In the genomic region with DNA sequence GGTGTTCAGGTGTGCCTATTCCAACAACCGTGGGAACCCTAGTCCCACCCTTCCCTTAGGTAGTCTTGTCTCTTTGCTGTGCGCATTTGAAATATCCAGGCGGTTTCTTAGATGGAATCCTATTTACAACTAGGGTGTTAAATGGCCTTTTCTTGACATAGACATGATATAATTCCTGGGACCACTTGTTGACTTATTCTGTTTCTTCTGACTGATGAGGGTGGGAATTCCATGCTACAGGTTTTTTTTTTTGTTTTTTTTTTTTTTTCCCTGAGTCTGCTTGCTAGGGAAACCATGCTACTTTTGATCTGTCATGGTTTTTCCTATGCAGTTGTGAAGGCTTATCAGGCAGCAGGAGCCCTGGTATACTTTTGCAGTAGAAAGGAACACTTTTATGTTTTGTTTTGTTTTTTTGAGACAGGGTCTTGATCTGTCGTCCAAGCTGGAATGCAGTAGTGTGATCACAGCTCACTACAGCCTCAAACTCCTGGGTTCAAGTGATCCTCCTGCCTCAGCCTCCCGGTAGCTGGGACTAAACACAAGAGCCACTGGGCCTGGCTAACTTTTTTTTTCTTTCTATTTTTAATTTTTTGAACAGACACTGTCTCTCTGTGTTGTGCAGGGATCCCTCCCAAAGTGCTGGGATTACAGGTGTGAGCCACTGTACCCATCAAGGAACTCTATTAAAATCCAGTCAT, we compare ENCODE assay signal across 8 cellular contexts. TPM values are rescaled to one million over a fixed set of nuclear protein-coding genes. Genes with fewer than 3 reads are reported as not detected.
A peak's percentile ranks its signal among the peaks of the same experiment; 100 is the strongest.
DNase-seq lines count a peak whose midpoint lies in the region; ATAC-seq and TF ChIP-seq lines count a peak whose summit lies in the region.

No MANE protein-coding gene starts in this region.

- H2AFZ ChIP-seq in MM.1S (ENCODE audit: low read length): no peak overlapping the region

- peaks cover 4 to 25% of the 10 kb centered on the region in 2 donors for H3K36me3 Mint-ChIP-seq in CD4-positive, alpha-beta memory T cell
- no peaks in the 10 kb centered on the region for H3K36me3 Mint-ChIP-seq in osteocyte (ENCODE audit: unreplicated experiment)

- no peaks in the 10 kb centered on the region for H3K27me3 Mint-ChIP-seq in CD4-positive, alpha-beta memory T cell
- H3K27me3 Mint-ChIP-seq in osteocyte (ENCODE audit: unreplicated experiment): no peaks in the 10 kb centered on the region

- H3F3A ChIP-seq in MM.1S (ENCODE audit: insufficient read depth, low read length): peaks cover 66% of the 10 kb centered on the region

- no peak for DNase-seq in CD4-positive, alpha-beta memory T cell
- DNase-seq in MM.1S: no peak
- DNase-seq in osteocyte (ENCODE audit: extremely low spot score, unreplicated experiment): no peak
- no peak for DNase-seq in AG20443 (ENCODE audit: low spot score)

- POLR2A ChIA-PET in CD4-positive, alpha-beta memory T cell (lab: Charles Lee; ENCODE audit: partially characterized antibody): interaction anchor here (0.6 to 9.1 kb wide), 19 partner anchors 7 to 236 kb away, joined by 3 to 659 read pairs (median 14); partner anchors contain the start of genes RHOG and RRM1

- H3K9me3 Mint-ChIP-seq in CD4-positive, alpha-beta memory T cell: peaks cover 0 to 2% (median 0%) of the 10 kb centered on the region in 8 donors
- no peaks in the 10 kb centered on the region for H3K9me3 Mint-ChIP-seq in osteocyte (ENCODE audit: unreplicated experiment)

- H3K27ac Mint-ChIP-seq in CD4-positive, alpha-beta memory T cell: peak overlapping the region; percentile 88 to 99 (median 95)
- no peak overlapping the region for H3K27ac Mint-ChIP-seq in osteocyte (ENCODE audit: unreplicated experiment)

- H3K27ac ChIP-seq in CD4-positive, alpha-beta memory T cell (ENCODE audit: low read depth, low read length): peak overlapping the region; percentile 94
- peak overlapping the region; percentile 79; the same call in 1 of the 2 replicates for H3K27ac ChIP-seq in MM.1S (ENCODE audit: low read length)

- peaks cover 65% of the 10 kb centered on the region for H3K79me2 ChIP-seq in MM.1S (ENCODE audit: low read length)

- no peaks in the 10 kb centered on the region for H3K9me3 ChIP-seq in CD4-positive, alpha-beta memory T cell (ENCODE audit: control insufficient read depth in 1 of 2, low read length in 2 of 2)
- H3K9me3 ChIP-seq in MM.1S (replicated peaks; ENCODE audit: insufficient read depth, low read length): no peaks in the 10 kb centered on the region
- no peaks in the 10 kb centered on the region for H3K9me3 ChIP-seq in endocrine pancreas (ENCODE audit: control insufficient read depth, low read length)

- no peaks in the 10 kb centered on the region for H3K9me2 ChIP-seq in MM.1S (replicated peaks; ENCODE audit: insufficient read depth, low read length)

- peak overlapping the region; percentile 67 to 92 for H3K4me3 ChIP-seq in CD4-positive, alpha-beta memory T cell (ENCODE audit: low read length in 2 of 2)
- H3K4me3 ChIP-seq in MM.1S (ENCODE audit: low read length): peak overlapping the region; percentile 75
- H3K4me3 ChIP-seq in endocrine pancreas (ENCODE audit: control insufficient read depth, insufficient read depth, low read length): peak overlapping the region; percentile 37

- peaks cover 63 to 89% (median 75%) of the 10 kb centered on the region in 4 donors for H3K4me1 Mint-ChIP-seq in CD4-positive, alpha-beta memory T cell
- peaks cover 52% of the 10 kb centered on the region for H3K4me1 Mint-ChIP-seq in osteocyte (ENCODE audit: unreplicated experiment)

- H3K4me3 Mint-ChIP-seq in CD4-positive, alpha-beta memory T cell: peak overlapping the region; percentile 79 to 97 (median 89)
- peak overlapping the region; percentile 99 for H3K4me3 Mint-ChIP-seq in osteocyte (ENCODE audit: unreplicated experiment)

- intact Hi-C loops in CD4-positive, alpha-beta memory T cell (cut with micrococcal nuclease): loop anchor here (5.0 kb wide), 1 partner anchor 65 kb away; no protein-coding TSS in a partner anchor

- TF ChIP-seq CTCF in MM.1S (IDR thresholded peaks at IDR 0.05; ENCODE audit: low read length) (no peak), osteocyte (IDR thresholded peaks at IDR 0.05) (no peak)

- no peaks in the 10 kb centered on the region for H3K27me3 ChIP-seq in CD4-positive, alpha-beta memory T cell (ENCODE audit: insufficient read depth, low read length)
- H3K27me3 ChIP-seq in MM.1S (replicated peaks; ENCODE audit: insufficient read depth, low read length) (no peaks in the 10 kb centered on the region), endocrine pancreas (ENCODE audit: control insufficient read depth, insufficient read depth, low read length) (no peaks in the 10 kb centered on the region)

- H3K36me3 ChIP-seq in CD4-positive, alpha-beta memory T cell (ENCODE audit: insufficient read depth, low read length): no peaks in the 10 kb centered on the region
- no peaks in the 10 kb centered on the region for H3K36me3 ChIP-seq in MM.1S (replicated peaks; ENCODE audit: insufficient read depth, low read length)
- no peaks in the 10 kb centered on the region for H3K36me3 ChIP-seq in endocrine pancreas (ENCODE audit: control insufficient read depth, insufficient read depth, low read length)

- no peaks in the 10 kb centered on the region for H4K20me1 ChIP-seq in MM.1S (ENCODE audit: insufficient read depth, low read length)

- H3K4me1 ChIP-seq in CD4-positive, alpha-beta memory T cell (ENCODE audit: insufficient read depth, low read length): peaks cover 82% of the 10 kb centered on the region
- H3K4me1 ChIP-seq in MM.1S (ENCODE audit: low read length): peaks cover 63% of the 10 kb centered on the region
- H3K4me1 ChIP-seq in endocrine pancreas (ENCODE audit: control insufficient read depth, insufficient read depth, low read length): no peaks in the 10 kb centered on the region

- peak overlapping the region; percentile 88 for H3K4me2 ChIP-seq in MM.1S (ENCODE audit: low read depth, low read length)

- peak overlapping the region; percentile 65; the same call in 1 of the 2 replicates for H3K9ac ChIP-seq in MM.1S (ENCODE audit: low read length)
- H3K9ac ChIP-seq in endocrine pancreas (ENCODE audit: control insufficient read depth, insufficient read depth, low read length): no peak overlapping the region

- CTCF ChIA-PET in CD4-positive, alpha-beta memory T cell (lab: Charles Lee; ENCODE audit: partially characterized antibody): interaction anchor here (2.3 to 25.8 kb wide), 8 partner anchors 7 to 216 kb away, joined by 13 to 934 read pairs (median 42); partner anchors contain the start of gene RHOG

- ATAC-seq in GM18868 (IDR thresholded peaks at IDR 0.05; ENCODE audit: unreplicated experiment) (no peak), HG02870 (IDR thresholded peaks at IDR 0.05; ENCODE audit: unreplicated experiment) (no peak), GM19395 (IDR thresholded peaks at IDR 0.05; ENCODE audit: unreplicated experiment) (no peak)

RNA-seq across cellular contexts. Expression of gene STIM1, which starts 1.5 kb away (rescaled TPM):
- 10 to 100 TPM; 87.1 to 87.4 TPM for total RNA-seq in CD4-positive, alpha-beta memory T cell
- 10 to 100 TPM; 27.7 to 43.8 TPM for polyA plus RNA-seq in CD4-positive, alpha-beta memory T cell
- total RNA-seq in osteocyte: 45.2 and 46.9 TPM in 2 replicates

RNA-seq across cellular contexts. Expression of gene RHOG, which starts 16.2 kb away (rescaled TPM):
- 100 to 1,000 TPM in 1 of 2 experiments, 10 to 100 TPM in 1; 99.4 to 103 TPM for total RNA-seq in CD4-positive, alpha-beta memory T cell
- 100 to 1,000 TPM; 124 to 228 TPM for polyA plus RNA-seq in CD4-positive, alpha-beta memory T cell
- 44.6 and 46.8 TPM in 2 replicates for total RNA-seq in osteocyte

RNA-seq across cellular contexts. Expression of gene PGAP2, which starts 48.6 kb away (rescaled TPM):
- total RNA-seq in CD4-positive, alpha-beta memory T cell: 10 to 100 TPM; 18.4 to 20.7 TPM
- polyA plus RNA-seq in CD4-positive, alpha-beta memory T cell: 10 to 100 TPM; 16.2 to 18.6 TPM
- total RNA-seq in osteocyte: 20.3 and 22.7 TPM in 2 replicates

RNA-seq across cellular contexts. Expression of gene NUP98, which starts 59.7 kb away (rescaled TPM):
- total RNA-seq in CD4-positive, alpha-beta memory T cell: 100 to 1,000 TPM; 109 to 112 TPM
- polyA plus RNA-seq in CD4-positive, alpha-beta memory T cell: 10 to 100 TPM; 31.9 to 51.8 TPM
- 68.9 and 71.0 TPM in 2 replicates for total RNA-seq in osteocyte
